In the genomic region with DNA sequence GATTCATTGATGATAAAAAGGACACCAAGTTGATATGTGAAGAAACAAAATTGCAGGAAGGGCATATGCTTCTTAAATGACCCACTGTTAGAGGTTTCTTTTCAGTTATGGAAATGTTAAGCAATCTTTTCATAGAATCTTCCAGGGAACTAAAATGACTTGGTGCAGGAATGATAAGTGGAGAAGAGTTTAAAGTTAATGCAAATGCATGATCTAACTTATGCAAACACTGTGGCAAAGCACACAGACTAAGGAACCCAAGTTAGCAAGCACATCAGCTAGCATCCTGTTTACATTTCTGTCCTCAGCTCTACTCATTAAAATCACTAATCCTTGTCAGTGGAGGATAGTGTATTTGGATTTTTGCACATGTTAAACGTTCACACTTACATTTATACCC, we compare ENCODE assay signal across 13 cellular contexts. TPM values are rescaled to one million over a fixed set of nuclear protein-coding genes. Genes with fewer than 3 reads are reported as not detected.
A peak's percentile ranks its signal among the peaks of the same experiment; 100 is the strongest.
DNase-seq lines count a peak whose midpoint lies in the region; ATAC-seq lines count a peak whose summit lies in the region.
"Had no signal": no experiment of that assay in that cellular context is flagged by ENCODE, and none has a peak within 500 bp of the region (broad histone marks: within the 10 kb centered on the region; RNA-seq: fewer than 3 reads in every experiment).

No MANE protein-coding gene starts in this region.

- H3K4me1 ChIP-seq in right cardiac atrium (ENCODE audit: control insufficient read depth, insufficient read depth, low read length), result no peaks in the 10 kb centered on the region

- no peaks in the 10 kb centered on the region for H3K36me3 Mint-ChIP-seq in IgD-negative memory B cell
- H3K36me3 Mint-ChIP-seq in natural killer cell treated with Interleukin-12 subunit alpha and Interleukin-12 subunit beta and Interleukin-15 and Interleukin-18, amount 100 ng/mL, for 72 hours, result no peaks in the 10 kb centered on the region
- no peaks in the 10 kb centered on the region for H3K36me3 Mint-ChIP-seq in activated T-helper 1 cell treated with anti-CD3 and anti-CD28 coated beads, Interleukin-12 subunit alpha, Interleukin-12 subunit beta, Interleukin-2, Interleukin-4 antibody, amounts not matched to agents 30 ng/mL and 10 ng/mL and 1 ng/mL, durations not matched to agents 14 hours and 24 hours and 36 hours (ENCODE audit: low read depth)

- 51% methylated on average over 1 of the region's 1 CpG for WGBS in right cardiac atrium

- peak; percentile 7 for DNase-seq in SIG-M5 treated with dmso at 0.1 percent for 504 hours (lab: John Stamatoyannopoulos, UW; ENCODE audit: unreplicated experiment)
- DNase-seq in SIG-M5 (lab: John Stamatoyannopoulos, UW), result no peak
- no peak for DNase-seq in natural killer cell treated with Interleukin-12 subunit alpha and Interleukin-12 subunit beta and Interleukin-15 and Interleukin-18, amount 100 ng/mL, for 72 hours (ENCODE audit: low spot score)
- DNase-seq in right cardiac atrium, result no peak
- no peak for DNase-seq in activated T-helper 1 cell treated with anti-CD3 and anti-CD28 coated beads, Interleukin-12 subunit alpha, Interleukin-12 subunit beta, Interleukin-2, Interleukin-4 antibody, amounts not matched to agents 30 ng/mL and 10 ng/mL and 1 ng/mL, durations not matched to agents 14 hours and 24 hours and 36 hours (ENCODE audit: low spot score)
- DNase-seq: 8988T; kidney glomerular epithelial cell; stimulated activated CD4-positive, alpha-beta T cell treated with anti-CD3 and anti-CD28 coated beads, Interleukin-12 subunit alpha, Interleukin-12 subunit beta, amount 100 ng/mL, for 4 hours had no signal

- H3K27me3 Mint-ChIP-seq in IgD-negative memory B cell, result no peaks in the 10 kb centered on the region
- peaks cover 0 to 2% of the 10 kb centered on the region in 2 donors for H3K27me3 Mint-ChIP-seq in natural killer cell treated with Interleukin-12 subunit alpha and Interleukin-12 subunit beta and Interleukin-15 and Interleukin-18, amount 100 ng/mL, for 72 hours
- H3K27me3 Mint-ChIP-seq in activated T-helper 1 cell treated with anti-CD3 and anti-CD28 coated beads, Interleukin-12 subunit alpha, Interleukin-12 subunit beta, Interleukin-2, Interleukin-4 antibody, amounts not matched to agents 30 ng/mL and 10 ng/mL and 1 ng/mL, durations not matched to agents 14 hours and 24 hours and 36 hours (ENCODE audit: insufficient read depth), result peaks cover 4% of the 10 kb centered on the region

- H3K27ac ChIP-seq in right cardiac atrium (ENCODE audit: low read length), result no peak overlapping the region

- peak overlapping the region; percentile 71 to 98 (median 88) for H3K27ac Mint-ChIP-seq in IgD-negative memory B cell
- peak overlapping the region in 1 of 2 donors; percentile 30 for H3K27ac Mint-ChIP-seq in natural killer cell treated with Interleukin-12 subunit alpha and Interleukin-12 subunit beta and Interleukin-15 and Interleukin-18, amount 100 ng/mL, for 72 hours
- no peak overlapping the region for H3K27ac Mint-ChIP-seq in activated T-helper 1 cell treated with anti-CD3 and anti-CD28 coated beads, Interleukin-12 subunit alpha, Interleukin-12 subunit beta, Interleukin-2, Interleukin-4 antibody, amounts not matched to agents 30 ng/mL and 10 ng/mL and 1 ng/mL, durations not matched to agents 14 hours and 24 hours and 36 hours

- H3K4me3 Mint-ChIP-seq in IgD-negative memory B cell, result peak overlapping the region; percentile 49 to 82 (median 74)
- peak overlapping the region; percentile 32 for H3K4me3 Mint-ChIP-seq in natural killer cell treated with Interleukin-12 subunit alpha and Interleukin-12 subunit beta and Interleukin-15 and Interleukin-18, amount 100 ng/mL, for 72 hours
- no peak overlapping the region for H3K4me3 Mint-ChIP-seq in activated T-helper 1 cell treated with anti-CD3 and anti-CD28 coated beads, Interleukin-12 subunit alpha, Interleukin-12 subunit beta, Interleukin-2, Interleukin-4 antibody, amounts not matched to agents 30 ng/mL and 10 ng/mL and 1 ng/mL, durations not matched to agents 14 hours and 24 hours and 36 hours

- no peaks in the 10 kb centered on the region for H3K9me3 Mint-ChIP-seq in IgD-negative memory B cell
- H3K9me3 Mint-ChIP-seq in natural killer cell treated with Interleukin-12 subunit alpha and Interleukin-12 subunit beta and Interleukin-15 and Interleukin-18, amount 100 ng/mL, for 72 hours, result no peaks in the 10 kb centered on the region
- H3K9me3 Mint-ChIP-seq in activated T-helper 1 cell treated with anti-CD3 and anti-CD28 coated beads, Interleukin-12 subunit alpha, Interleukin-12 subunit beta, Interleukin-2, Interleukin-4 antibody, amounts not matched to agents 30 ng/mL and 10 ng/mL and 1 ng/mL, durations not matched to agents 14 hours and 24 hours and 36 hours, result no peaks in the 10 kb centered on the region

- peak; percentile 52 for ATAC-seq in GM21717 (IDR thresholded peaks at IDR 0.05; ENCODE audit: unreplicated experiment)
- no peak for ATAC-seq in natural killer cell treated with Interleukin-12 subunit alpha and Interleukin-12 subunit beta and Interleukin-15 and Interleukin-18, amount 100 ng/mL, for 72 hours
- ATAC-seq in right cardiac atrium, result no peak
- no peak for ATAC-seq in GM18870 (IDR thresholded peaks at IDR 0.05; ENCODE audit: unreplicated experiment)
- ATAC-seq: activated CD4-positive, CD25-positive, alpha-beta regulatory T cell treated with anti-CD3 and anti-CD28 coated beads, Interleukin-2, amount 50 U/mL, for 24 hours had no signal

- intact Hi-C loops in right cardiac atrium (cut with DNase I), result no loop called here
- intact Hi-C loops in activated T-helper 1 cell treated with anti-CD3 and anti-CD28 coated beads, Interleukin-12 subunit alpha, Interleukin-12 subunit beta, Interleukin-2, Interleukin-4 antibody, amounts not matched to agents 30 ng/mL and 10 ng/mL and 1 ng/mL, durations not matched to agents 14 hours and 24 hours and 36 hours (cut with micrococcal nuclease), result no loop called here

- no peak overlapping the region for H3K4me3 ChIP-seq in right cardiac atrium (ENCODE audit: low read length)

- H3K4me1 Mint-ChIP-seq in IgD-negative memory B cell, result peaks cover 27 to 48% (median 36%) of the 10 kb centered on the region in 3 donors
- H3K4me1 Mint-ChIP-seq in natural killer cell treated with Interleukin-12 subunit alpha and Interleukin-12 subunit beta and Interleukin-15 and Interleukin-18, amount 100 ng/mL, for 72 hours (ENCODE audit: low read depth in 2 of 2), result peaks cover 14 to 15% of the 10 kb centered on the region in 2 donors
- peaks cover 12% of the 10 kb centered on the region for H3K4me1 Mint-ChIP-seq in activated T-helper 1 cell treated with anti-CD3 and anti-CD28 coated beads, Interleukin-12 subunit alpha, Interleukin-12 subunit beta, Interleukin-2, Interleukin-4 antibody, amounts not matched to agents 30 ng/mL and 10 ng/mL and 1 ng/mL, durations not matched to agents 14 hours and 24 hours and 36 hours (ENCODE audit: low read depth)

- H3K9me3 ChIP-seq in right cardiac atrium (ENCODE audit: control insufficient read depth, low read length), result no peaks in the 10 kb centered on the region

- no peaks in the 10 kb centered on the region for H3K27me3 ChIP-seq in right cardiac atrium (ENCODE audit: control insufficient read depth, insufficient read depth)

RNA-seq across cellular contexts. Expression of gene CLCN1, which starts 9.3 kb away (rescaled TPM):
- polyA plus RNA-seq in IgD-negative memory B cell (not detected), right cardiac atrium (not detected)
- total RNA-seq in natural killer cell treated with Interleukin-12 subunit alpha and Interleukin-12 subunit beta and Interleukin-15 and Interleukin-18, amount 100 ng/mL, for 72 hours, result under 1 TPM in 1 of 2 donors, not detected in 1; 0.10 TPM
- total RNA-seq in right cardiac atrium, result not detected
- not detected in 2 replicates for total RNA-seq in activated T-helper 1 cell treated with anti-CD3 and anti-CD28 coated beads, Interleukin-12 subunit alpha, Interleukin-12 subunit beta, Interleukin-2, Interleukin-4 antibody, amounts not matched to agents 30 ng/mL and 10 ng/mL and 1 ng/mL, durations not matched to agents 14 hours and 24 hours and 36 hours

RNA-seq across cellular contexts. Expression of gene CASP2, which starts 37.1 kb away (rescaled TPM):
- polyA plus RNA-seq in IgD-negative memory B cell (23.7 TPM), right cardiac atrium (4.5 TPM)
- total RNA-seq in natural killer cell treated with Interleukin-12 subunit alpha and Interleukin-12 subunit beta and Interleukin-15 and Interleukin-18, amount 100 ng/mL, for 72 hours, result 10 to 100 TPM; 67.8 to 94.2 TPM
- 10 to 100 TPM in 3 of 4 donors, 1 to 10 TPM in 1; 9.2 to 10.6 (median 10.2) TPM for total RNA-seq in right cardiac atrium
- total RNA-seq in activated T-helper 1 cell treated with anti-CD3 and anti-CD28 coated beads, Interleukin-12 subunit alpha, Interleukin-12 subunit beta, Interleukin-2, Interleukin-4 antibody, amounts not matched to agents 30 ng/mL and 10 ng/mL and 1 ng/mL, durations not matched to agents 14 hours and 24 hours and 36 hours, result 107 and 110 TPM in 2 replicates

RNA-seq across cellular contexts. Expression of gene FAM131B, which starts 37.3 kb away (rescaled TPM):
- polyA plus RNA-seq in IgD-negative memory B cell (0.38 TPM), right cardiac atrium (0.27 TPM)
- total RNA-seq in natural killer cell treated with Interleukin-12 subunit alpha and Interleukin-12 subunit beta and Interleukin-15 and Interleukin-18, amount 100 ng/mL, for 72 hours, result 1 to 10 TPM; 2.9 TPM
- under 1 TPM; 0.21 to 0.51 (median 0.39) TPM for total RNA-seq in right cardiac atrium
- total RNA-seq in activated T-helper 1 cell treated with anti-CD3 and anti-CD28 coated beads, Interleukin-12 subunit alpha, Interleukin-12 subunit beta, Interleukin-2, Interleukin-4 antibody, amounts not matched to agents 30 ng/mL and 10 ng/mL and 1 ng/mL, durations not matched to agents 14 hours and 24 hours and 36 hours, result 0.44 and 0.54 TPM in 2 replicates

RNA-seq across cellular contexts. Expression of gene TMEM139, which starts 40.5 kb away (rescaled TPM):
- polyA plus RNA-seq in IgD-negative memory B cell (not detected), right cardiac atrium (10.9 TPM)
- total RNA-seq in natural killer cell treated with Interleukin-12 subunit alpha and Interleukin-12 subunit beta and Interleukin-15 and Interleukin-18, amount 100 ng/mL, for 72 hours, result not detected
- total RNA-seq in right cardiac atrium, result 1 to 10 TPM; 3.6 to 5.9 (median 4.5) TPM
- total RNA-seq in activated T-helper 1 cell treated with anti-CD3 and anti-CD28 coated beads, Interleukin-12 subunit alpha, Interleukin-12 subunit beta, Interleukin-2, Interleukin-4 antibody, amounts not matched to agents 30 ng/mL and 10 ng/mL and 1 ng/mL, durations not matched to agents 14 hours and 24 hours and 36 hours, result 0.73 TPM in 1 of 2 replicates, not detected in the other
- total RNA-seq: Daoy had no signal

RNA-seq across cellular contexts. Expression of gene ZYX, which starts 55.9 kb away (rescaled TPM):
- polyA plus RNA-seq in IgD-negative memory B cell (51.3 TPM), right cardiac atrium (74.7 TPM)
- 100 to 1,000 TPM in 1 of 2 donors, 10 to 100 TPM in 1; 81.6 to 114 TPM for total RNA-seq in natural killer cell treated with Interleukin-12 subunit alpha and Interleukin-12 subunit beta and Interleukin-15 and Interleukin-18, amount 100 ng/mL, for 72 hours
- 100 to 1,000 TPM in 1 of 4 donors, 10 to 100 TPM in 3; 80.1 to 127 (median 92.6) TPM for total RNA-seq in right cardiac atrium
- 73.9 and 78.8 TPM in 2 replicates for total RNA-seq in activated T-helper 1 cell treated with anti-CD3 and anti-CD28 coated beads, Interleukin-12 subunit alpha, Interleukin-12 subunit beta, Interleukin-2, Interleukin-4 antibody, amounts not matched to agents 30 ng/mL and 10 ng/mL and 1 ng/mL, durations not matched to agents 14 hours and 24 hours and 36 hours
